1 cellular context compared by ENCODE assay signal in the genomic region with DNA sequence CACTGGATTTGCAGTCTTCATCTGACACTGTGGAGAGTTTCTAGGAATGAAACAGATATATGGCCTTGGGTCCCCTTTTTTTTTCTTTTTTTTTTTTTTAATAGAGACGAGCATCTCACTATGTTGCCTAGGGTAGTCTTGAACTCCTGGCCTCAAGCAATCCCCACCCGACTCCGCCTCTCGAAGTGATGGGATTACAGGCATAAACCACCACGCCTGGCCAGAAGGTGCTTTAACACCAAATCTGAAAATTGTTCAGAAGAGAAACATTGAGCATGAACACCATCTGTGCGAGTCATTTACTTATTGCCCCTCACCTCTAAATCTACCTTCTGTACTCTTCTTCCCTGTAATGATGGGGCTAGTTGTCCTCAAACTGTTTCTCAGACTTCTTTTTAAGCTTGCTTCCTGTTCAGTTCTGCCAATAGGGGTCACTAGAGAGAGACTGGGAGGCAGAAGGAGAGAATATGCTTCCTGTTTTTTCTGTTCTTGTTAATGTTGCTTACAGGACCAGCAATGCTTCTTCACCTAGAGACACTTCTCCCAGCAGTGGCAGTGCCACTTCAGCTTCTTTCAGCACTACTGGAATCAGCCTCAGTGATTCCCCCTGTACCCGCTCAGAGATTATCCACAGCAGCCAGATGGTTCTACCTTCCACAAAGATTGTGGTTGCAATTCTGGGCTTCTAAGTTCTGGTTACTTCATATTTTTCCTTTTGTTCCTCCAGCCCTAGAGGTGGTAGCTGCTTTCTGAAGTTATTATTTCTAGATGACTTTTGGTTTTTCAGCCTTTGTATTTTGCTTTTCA.
TF ChIP-seq lines count a peak whose summit lies in the region.

No MANE protein-coding gene starts in this region.

TF ChIP-seq in GM23338, 12 proteins besides CTCF, POLR2A, EP300 and RAD21 (continued from another document):
- TF ChIP-seq ZNF462 (CRISPR knock-in tag; IDR thresholded peaks at IDR 0.05) (no peak), ETS1 (IDR thresholded peaks at IDR 0.05) (no peak), EZH2phosphoT487 (IDR thresholded peaks at IDR 0.05; ENCODE audit: unreplicated experiment) (no peak), EZH2 (IDR thresholded peaks at IDR 0.05; ENCODE audit: low read depth, unreplicated experiment) (no peak), CREB1 (CRISPR knock-in tag; IDR thresholded peaks at IDR 0.05; ENCODE audit: low read depth) (no peak), ZNF331 (CRISPR knock-in tag; IDR thresholded peaks at IDR 0.05; ENCODE audit: low read depth) (no peak), POLR2AphosphoS5 (IDR thresholded peaks at IDR 0.05; ENCODE audit: low read depth) (no peak), STAT1 (IDR thresholded peaks at IDR 0.05; ENCODE audit: unreplicated experiment) (no peak)
- TF ChIP-seq, protein P1, sequence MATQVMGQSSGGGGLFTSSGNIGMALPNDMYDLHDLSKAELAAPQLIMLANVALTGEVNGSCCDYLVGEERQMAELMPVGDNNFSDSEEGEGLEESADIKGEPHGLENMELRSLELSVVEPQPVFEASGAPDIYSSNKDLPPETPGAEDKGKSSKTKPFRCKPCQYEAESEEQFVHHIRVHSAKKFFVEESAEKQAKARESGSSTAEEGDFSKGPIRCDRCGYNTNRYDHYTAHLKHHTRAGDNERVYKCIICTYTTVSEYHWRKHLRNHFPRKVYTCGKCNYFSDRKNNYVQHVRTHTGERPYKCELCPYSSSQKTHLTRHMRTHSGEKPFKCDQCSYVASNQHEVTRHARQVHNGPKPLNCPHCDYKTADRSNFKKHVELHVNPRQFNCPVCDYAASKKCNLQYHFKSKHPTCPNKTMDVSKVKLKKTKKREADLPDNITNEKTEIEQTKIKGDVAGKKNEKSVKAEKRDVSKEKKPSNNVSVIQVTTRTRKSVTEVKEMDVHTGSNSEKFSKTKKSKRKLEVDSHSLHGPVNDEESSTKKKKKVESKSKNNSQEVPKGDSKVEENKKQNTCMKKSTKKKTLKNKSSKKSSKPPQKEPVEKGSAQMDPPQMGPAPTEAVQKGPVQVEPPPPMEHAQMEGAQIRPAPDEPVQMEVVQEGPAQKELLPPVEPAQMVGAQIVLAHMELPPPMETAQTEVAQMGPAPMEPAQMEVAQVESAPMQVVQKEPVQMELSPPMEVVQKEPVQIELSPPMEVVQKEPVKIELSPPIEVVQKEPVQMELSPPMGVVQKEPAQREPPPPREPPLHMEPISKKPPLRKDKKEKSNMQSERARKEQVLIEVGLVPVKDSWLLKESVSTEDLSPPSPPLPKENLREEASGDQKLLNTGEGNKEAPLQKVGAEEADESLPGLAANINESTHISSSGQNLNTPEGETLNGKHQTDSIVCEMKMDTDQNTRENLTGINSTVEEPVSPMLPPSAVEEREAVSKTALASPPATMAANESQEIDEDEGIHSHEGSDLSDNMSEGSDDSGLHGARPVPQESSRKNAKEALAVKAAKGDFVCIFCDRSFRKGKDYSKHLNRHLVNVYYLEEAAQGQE (IDR thresholded peaks at IDR 0.05; ENCODE audit: unreplicated experiment) = no peak
TF ChIP-seq in GM23338: peak in this region for 0.
